1 cellular context compared by ENCODE assay signal in genomic region chr11:63534895-63535461, GRCh38.
TF ChIP-seq lines count a peak whose summit lies in the region.

No MANE protein-coding gene starts in this region.

TF ChIP-seq in K562, 482 proteins besides CTCF, POLR2A, EP300 and RAD21 (continued from another document and continues in another):
- TF ChIP-seq, protein P1, sequence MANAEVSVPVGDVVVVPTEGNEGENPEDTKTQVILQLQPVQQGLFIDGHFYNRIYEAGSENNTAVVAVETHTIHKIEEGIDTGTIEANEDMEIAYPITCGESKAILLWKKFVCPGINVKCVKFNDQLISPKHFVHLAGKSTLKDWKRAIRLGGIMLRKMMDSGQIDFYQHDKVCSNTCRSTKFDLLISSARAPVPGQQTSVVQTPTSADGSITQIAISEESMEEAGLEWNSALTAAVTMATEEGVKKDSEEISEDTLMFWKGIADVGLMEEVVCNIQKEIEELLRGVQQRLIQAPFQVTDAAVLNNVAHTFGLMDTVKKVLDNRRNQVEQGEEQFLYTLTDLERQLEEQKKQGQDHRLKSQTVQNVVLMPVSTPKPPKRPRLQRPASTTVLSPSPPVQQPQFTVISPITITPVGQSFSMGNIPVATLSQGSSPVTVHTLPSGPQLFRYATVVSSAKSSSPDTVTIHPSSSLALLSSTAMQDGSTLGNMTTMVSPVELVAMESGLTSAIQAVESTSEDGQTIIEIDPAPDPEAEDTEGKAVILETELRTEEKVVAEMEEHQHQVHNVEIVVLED (CRISPR knock-in tag; IDR thresholded peaks at IDR 0.05) = peak; percentile 85
- TF ChIP-seq RHOXF2B (CRISPR knock-in tag; conservative IDR thresholded peaks at IDR 0.05) (peak; percentile 93; the same call in 1 of the 2 replicates), CTBP1 (IDR thresholded peaks at IDR 0.05; ENCODE audit: borderline replicate concordance) (peak; percentile 10; the same call in 1 of the 2 replicates), RBBP5 (IDR thresholded peaks at IDR 0.05; ENCODE audit: borderline replicate concordance, insufficient read depth, low read length, poor library complexity, severe bottlenecking) (no peak), ZNF583 (CRISPR knock-in tag; IDR thresholded peaks at IDR 0.05) (peak; percentile 99), ZNF766 (CRISPR knock-in tag; conservative IDR thresholded peaks at IDR 0.05) (peak; percentile 100), TRIM24 (IDR thresholded peaks at IDR 0.05) (no peak), MCM2 (IDR thresholded peaks at IDR 0.05; ENCODE audit: low read depth) (no peak), USF1 (CRISPR knock-in tag; IDR thresholded peaks at IDR 0.05) (no peak), ARID4B (CRISPR knock-in tag; IDR thresholded peaks at IDR 0.05) (no peak), ZNF316 (IDR thresholded peaks at IDR 0.05) (peak; percentile 68; the same call in 1 of the 2 replicates), TAF15 (IDR thresholded peaks at IDR 0.05; ENCODE audit: low read depth, low read length) (no peak), FOXA1 (IDR thresholded peaks at IDR 0.05; ENCODE audit: borderline replicate concordance) (no peak), ZNF507 (tag; conservative IDR thresholded peaks at IDR 0.05) (peak; percentile 76), MTA2 (IDR thresholded peaks at IDR 0.05; ENCODE audit: low read depth) (no peak), TBP (optimal IDR thresholded peaks at IDR 0.05; ENCODE audit: low read depth, low read length) (no peak), SRSF9 (IDR thresholded peaks at IDR 0.05; ENCODE audit: borderline replicate concordance, low read depth, low read length) (no peak), PKNOX1 (IDR thresholded peaks at IDR 0.05) (no peak), HDAC3 (IDR thresholded peaks at IDR 0.05; ENCODE audit: borderline replicate concordance, partially characterized antibody) (no peak), ILF3 (IDR thresholded peaks at IDR 0.05; ENCODE audit: borderline replicate concordance) (no peak), MXI1 (IDR thresholded peaks at IDR 0.05; ENCODE audit: low read depth, low read length) (no peak), ZNF589 (CRISPR knock-in tag; IDR thresholded peaks at IDR 0.05; ENCODE audit: low read depth) (peak; percentile 100), ZNF212 (CRISPR knock-in tag; IDR thresholded peaks at IDR 0.05) (peak; percentile 96), SETDB1 (IDR thresholded peaks at IDR 0.05; ENCODE audit: low read length) (no peak), ZNF75A (CRISPR knock-in tag; IDR thresholded peaks at IDR 0.05) (peak; percentile 87), NFIX (CRISPR knock-in tag; IDR thresholded peaks at IDR 0.05; ENCODE audit: low read depth) (peak; percentile 70; the same call in 1 of the 2 replicates), MAFK (IDR thresholded peaks at IDR 0.05; ENCODE audit: low read length) (no peak), CREB3L1 (IDR thresholded peaks at IDR 0.05; ENCODE audit: borderline replicate concordance, low read depth) (no peak), ZC3H4 (CRISPR knock-in tag; IDR thresholded peaks at IDR 0.05; ENCODE audit: borderline replicate concordance) (no peak), SREBF1 (IDR thresholded peaks at IDR 0.05; ENCODE audit: borderline replicate concordance, low read depth, low read length) (no peak), YY1 (IDR thresholded peaks at IDR 0.05; ENCODE audit: borderline replicate concordance in 1 of 3, control insufficient read depth in 1 of 3, extremely low read depth in 1 of 3, insufficient read depth in 3 of 3, insufficient read length in 1 of 3, insufficient replicate concordance in 2 of 3, low read depth in 1 of 3, low read length in 2 of 3) (no peak), MCM3 (IDR thresholded peaks at IDR 0.05) (no peak), ZNF695 (CRISPR knock-in tag; IDR thresholded peaks at IDR 0.05) (peak; percentile 91; the same call in 1 of the 2 replicates), ZNF444 (CRISPR knock-in tag; IDR thresholded peaks at IDR 0.05) (peak; percentile 95), ZNF217 (CRISPR knock-in tag; IDR thresholded peaks at IDR 0.05) (no peak), ZBTB8A (IDR thresholded peaks at IDR 0.05; ENCODE audit: partially characterized antibody) (no peak), L3MBTL2 (IDR thresholded peaks at IDR 0.05) (0 out of 2 replicates have a peak, but pooled peaks have one; percentile 32), TEAD2 (tag; IDR thresholded peaks at IDR 0.05) (peak; percentile 95), PTRF (tag; IDR thresholded peaks at IDR 0.05) (peak; percentile 96), BDP1 (IDR thresholded peaks at IDR 0.05; ENCODE audit: insufficient read depth, insufficient read length) (no peak), NR2F6 (CRISPR knock-in tag; IDR thresholded peaks at IDR 0.05) (peak; percentile 91), MTA1 (IDR thresholded peaks at IDR 0.05; ENCODE audit: borderline replicate concordance) (peak; percentile 63; the same call in 1 of the 2 replicates), HDGF (IDR thresholded peaks at IDR 0.05) (no peak), NCOA6 (IDR thresholded peaks at IDR 0.05) (no peak), CCNT2 (IDR thresholded peaks at IDR 0.05; ENCODE audit: borderline replicate concordance, extremely low read depth, insufficient read length, low read depth, low read length) (no peak), MCM7 (IDR thresholded peaks at IDR 0.05) (no peak), EP400 (IDR thresholded peaks at IDR 0.05) (no peak), ELF4 (CRISPR knock-in tag; IDR thresholded peaks at IDR 0.05) (peak; percentile 92), CXXC5 (CRISPR knock-in tag; IDR thresholded peaks at IDR 0.05) (peak; percentile 98), GTF2A2 (tag; IDR thresholded peaks at IDR 0.05) (peak; percentile 98), BRCA1 (IDR thresholded peaks at IDR 0.05) (no peak), BRCA1 (CRISPR knock-in tag; IDR thresholded peaks at IDR 0.05) (no peak), TCFL5 (CRISPR knock-in tag; conservative IDR thresholded peaks at IDR 0.05) (peak; percentile 97), SNIP1 (IDR thresholded peaks at IDR 0.05; ENCODE audit: low read depth) (no peak), RAD51 (IDR thresholded peaks at IDR 0.05; ENCODE audit: borderline replicate concordance, low read depth) (no peak), ARNT (IDR thresholded peaks at IDR 0.05) (no peak), GATAD2A (IDR thresholded peaks at IDR 0.05) (no peak), HNRNPUL1 (IDR thresholded peaks at IDR 0.05; ENCODE audit: low read length) (no peak), MIER1 (IDR thresholded peaks at IDR 0.05; ENCODE audit: low read depth) (no peak), PHB (CRISPR knock-in tag; IDR thresholded peaks at IDR 0.05) (no peak)
- TF ChIP-seq, protein P2, sequence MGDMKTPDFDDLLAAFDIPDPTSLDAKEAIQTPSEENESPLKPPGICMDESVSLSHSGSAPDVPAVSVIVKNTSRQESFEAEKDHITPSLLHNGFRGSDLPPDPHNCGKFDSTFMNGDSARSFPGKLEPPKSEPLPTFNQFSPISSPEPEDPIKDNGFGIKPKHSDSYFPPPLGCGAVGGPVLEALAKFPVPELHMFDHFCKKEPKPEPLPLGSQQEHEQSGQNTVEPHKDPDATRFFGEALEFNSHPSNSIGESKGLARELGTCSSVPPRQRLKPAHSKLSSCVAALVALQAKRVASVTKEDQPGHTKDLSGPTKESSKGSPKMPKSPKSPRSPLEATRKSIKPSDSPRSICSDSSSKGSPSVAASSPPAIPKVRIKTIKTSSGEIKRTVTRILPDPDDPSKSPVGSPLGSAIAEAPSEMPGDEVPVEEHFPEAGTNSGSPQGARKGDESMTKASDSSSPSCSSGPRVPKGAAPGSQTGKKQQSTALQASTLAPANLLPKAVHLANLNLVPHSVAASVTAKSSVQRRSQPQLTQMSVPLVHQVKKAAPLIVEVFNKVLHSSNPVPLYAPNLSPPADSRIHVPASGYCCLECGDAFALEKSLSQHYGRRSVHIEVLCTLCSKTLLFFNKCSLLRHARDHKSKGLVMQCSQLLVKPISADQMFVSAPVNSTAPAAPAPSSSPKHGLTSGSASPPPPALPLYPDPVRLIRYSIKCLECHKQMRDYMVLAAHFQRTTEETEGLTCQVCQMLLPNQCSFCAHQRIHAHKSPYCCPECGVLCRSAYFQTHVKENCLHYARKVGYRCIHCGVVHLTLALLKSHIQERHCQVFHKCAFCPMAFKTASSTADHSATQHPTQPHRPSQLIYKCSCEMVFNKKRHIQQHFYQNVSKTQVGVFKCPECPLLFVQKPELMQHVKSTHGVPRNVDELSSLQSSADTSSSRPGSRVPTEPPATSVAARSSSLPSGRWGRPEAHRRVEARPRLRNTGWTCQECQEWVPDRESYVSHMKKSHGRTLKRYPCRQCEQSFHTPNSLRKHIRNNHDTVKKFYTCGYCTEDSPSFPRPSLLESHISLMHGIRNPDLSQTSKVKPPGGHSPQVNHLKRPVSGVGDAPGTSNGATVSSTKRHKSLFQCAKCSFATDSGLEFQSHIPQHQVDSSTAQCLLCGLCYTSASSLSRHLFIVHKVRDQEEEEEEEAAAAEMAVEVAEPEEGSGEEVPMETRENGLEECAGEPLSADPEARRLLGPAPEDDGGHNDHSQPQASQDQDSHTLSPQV (IDR thresholded peaks at IDR 0.05) = peak; percentile 100
- TF ChIP-seq, protein P3, sequence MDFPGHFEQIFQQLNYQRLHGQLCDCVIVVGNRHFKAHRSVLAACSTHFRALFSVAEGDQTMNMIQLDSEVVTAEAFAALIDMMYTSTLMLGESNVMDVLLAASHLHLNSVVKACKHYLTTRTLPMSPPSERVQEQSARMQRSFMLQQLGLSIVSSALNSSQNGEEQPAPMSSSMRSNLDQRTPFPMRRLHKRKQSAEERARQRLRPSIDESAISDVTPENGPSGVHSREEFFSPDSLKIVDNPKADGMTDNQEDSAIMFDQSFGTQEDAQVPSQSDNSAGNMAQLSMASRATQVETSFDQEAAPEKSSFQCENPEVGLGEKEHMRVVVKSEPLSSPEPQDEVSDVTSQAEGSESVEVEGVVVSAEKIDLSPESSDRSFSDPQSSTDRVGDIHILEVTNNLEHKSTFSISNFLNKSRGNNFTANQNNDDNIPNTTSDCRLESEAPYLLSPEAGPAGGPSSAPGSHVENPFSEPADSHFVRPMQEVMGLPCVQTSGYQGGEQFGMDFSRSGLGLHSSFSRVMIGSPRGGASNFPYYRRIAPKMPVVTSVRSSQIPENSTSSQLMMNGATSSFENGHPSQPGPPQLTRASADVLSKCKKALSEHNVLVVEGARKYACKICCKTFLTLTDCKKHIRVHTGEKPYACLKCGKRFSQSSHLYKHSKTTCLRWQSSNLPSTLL (IDR thresholded peaks at IDR 0.05) = no peak
